ENCODE assay signal across 8 cellular contexts in the genomic region with DNA sequence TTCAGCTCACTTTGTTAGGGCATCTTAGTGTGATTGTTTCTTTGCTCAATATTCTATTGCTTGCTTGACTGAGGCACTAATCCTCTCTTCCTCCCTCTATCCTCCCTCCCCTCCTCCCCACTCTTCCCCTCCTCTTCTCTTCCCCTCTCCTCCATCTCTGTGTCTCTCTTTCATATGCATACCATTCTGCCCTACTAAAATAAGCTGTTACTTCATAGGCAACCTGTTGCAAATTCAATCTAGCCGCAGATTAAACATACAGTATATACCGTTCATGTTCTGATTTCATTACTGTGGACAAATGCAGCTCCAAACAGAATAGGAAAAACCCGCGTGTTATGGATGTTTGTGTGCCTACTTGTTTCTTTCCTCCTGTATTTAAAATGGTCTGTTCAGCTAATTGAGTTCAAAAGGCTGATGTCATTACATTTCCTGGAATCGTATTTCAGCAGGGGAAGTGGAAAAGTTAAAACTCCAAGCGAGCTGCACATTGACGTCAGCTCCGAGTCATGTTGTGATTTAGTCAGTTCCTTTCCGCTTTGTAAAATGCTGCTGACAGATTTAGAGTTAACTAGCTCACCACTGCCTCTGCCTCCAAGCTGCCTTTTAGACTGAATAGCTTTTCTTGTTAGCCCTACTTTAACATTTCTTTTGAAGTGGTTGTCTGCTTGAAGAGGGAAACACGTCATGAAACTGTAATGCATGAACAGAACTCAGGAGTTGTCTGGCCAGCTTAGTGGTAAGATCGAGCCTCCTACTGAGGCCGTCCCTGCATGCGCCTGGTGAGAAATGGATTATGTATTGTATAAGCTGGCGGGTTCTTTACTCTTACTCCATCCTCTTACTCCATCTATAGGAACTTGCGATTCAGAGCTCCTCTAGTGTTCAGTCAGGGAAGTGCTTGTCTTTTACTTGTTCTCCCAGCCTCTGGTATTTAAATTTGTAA.
A peak's percentile ranks its signal among the peaks of the same experiment; 100 is the strongest.
DNase-seq lines count a peak whose midpoint lies in the region; ATAC-seq, FAIRE-seq and TF ChIP-seq lines count a peak whose summit lies in the region.

No MANE protein-coding gene starts in this region.

- FAIRE-seq in islet of Langerhans (lab: Jason Lieb, UNC): peak; percentile 95

- no peaks in the 10 kb centered on the region for H3K9me3 ChIP-seq in A673 (ENCODE audit: low read depth, low read length, poor library complexity, severe bottlenecking)
- H3K9me3 ChIP-seq in WERI-Rb-1 (ENCODE audit: severe bottlenecking): no peaks in the 10 kb centered on the region

- TF ChIP-seq CTCF in A673 (conservative IDR thresholded peaks at IDR 0.05; ENCODE audit: low read depth, low read length): peak; percentile 82
- TF ChIP-seq CTCF in WERI-Rb-1 (IDR thresholded peaks at IDR 0.05; ENCODE audit: low read depth, low read length): peak; percentile 56

- CTCF ChIA-PET in A673 (lab: Charles Lee): interaction anchor here (0.6 to 1.6 kb wide), 11 partner anchors 10 to 1524 kb away, joined by 3 to 38 read pairs (median 3); partner anchors contain the start of gene CREM

- ATAC-seq in GM18511 (IDR thresholded peaks at IDR 0.05; ENCODE audit: unreplicated experiment) (peak; percentile 98), HG03060 (IDR thresholded peaks at IDR 0.05; ENCODE audit: low read depth, unreplicated experiment) (peak; percentile 95)

- H3K4me1 ChIP-seq in A673 (ENCODE audit: insufficient read depth, low read length, poor library complexity, severe bottlenecking): peaks cover 16% of the 10 kb centered on the region

- intact Hi-C loops in A673 (cut with micrococcal nuclease; ENCODE audit: unreplicated experiment): loop anchor here (1.0 kb wide), 1 partner anchor 68 kb away; no protein-coding TSS in a partner anchor

- POLR2A ChIA-PET in A673 (lab: Charles Lee; ENCODE audit: low non-redundant PET): interaction anchor here (0.5 to 0.6 kb wide), 4 partner anchors 9 to 70 kb away, joined by 3 to 19 read pairs (median 4); no protein-coding TSS in a partner anchor

- H3K4me3 ChIP-seq in A673 (ENCODE audit: low read depth, low read length, poor library complexity, severe bottlenecking): peak overlapping the region; percentile 49
- H3K4me3 ChIP-seq in WERI-Rb-1 (ENCODE audit: low read depth, low read length): peak overlapping the region; percentile 50

- no TSS peak for BruUV-seq in A673 (replicated peaks; lab: Mats Ljungman, UMichigan)

- peak; percentile 96 for DNase-seq in A673 (ENCODE audit: low spot score)
- peak; percentile 72 for DNase-seq in NCI-H2171 treated with DMSO at 0.1 percent for 48 hours (lab: John Stamatoyannopoulos, UW)
- peak; percentile 55 for DNase-seq in WERI-Rb-1
- DNase-seq in central memory CD4-positive, alpha-beta T cell: peak; percentile 96
- peak; percentile 82 for DNase-seq in stimulated activated CD4-positive, alpha-beta T cell treated with anti-CD3 and anti-CD28 coated beads, Interleukin-15, amount 100 ng/mL, for 24 hours

- no peaks in the 10 kb centered on the region for H3K27me3 ChIP-seq in A673 (replicated peaks; ENCODE audit: insufficient read depth, low read depth, low read length, poor library complexity)
- H3K27me3 ChIP-seq in WERI-Rb-1 (ENCODE audit: insufficient read depth, low read depth, severe bottlenecking): no peaks in the 10 kb centered on the region

- H3K36me3 ChIP-seq in A673 (ENCODE audit: insufficient read depth, low read length, poor library complexity, severe bottlenecking) (no peaks in the 10 kb centered on the region), WERI-Rb-1 (no peaks in the 10 kb centered on the region)

- H3K27ac ChIP-seq in A673 (ENCODE audit: low read depth, low read length, poor library complexity, severe bottlenecking) (peak overlapping the region; percentile 97), WERI-Rb-1 (peak overlapping the region; percentile 58)

Comparison
In these comparisons a context has a peak if more than half of its experiments do, and no peak if none do; other contexts are left out.
1. Peak in every context shown above with its lines: DNase-seq, ATAC-seq, H3K4me3 ChIP-seq and H3K27ac ChIP-seq.